Comparison of ENCODE assay signal across 14 cellular contexts in the genomic region with DNA sequence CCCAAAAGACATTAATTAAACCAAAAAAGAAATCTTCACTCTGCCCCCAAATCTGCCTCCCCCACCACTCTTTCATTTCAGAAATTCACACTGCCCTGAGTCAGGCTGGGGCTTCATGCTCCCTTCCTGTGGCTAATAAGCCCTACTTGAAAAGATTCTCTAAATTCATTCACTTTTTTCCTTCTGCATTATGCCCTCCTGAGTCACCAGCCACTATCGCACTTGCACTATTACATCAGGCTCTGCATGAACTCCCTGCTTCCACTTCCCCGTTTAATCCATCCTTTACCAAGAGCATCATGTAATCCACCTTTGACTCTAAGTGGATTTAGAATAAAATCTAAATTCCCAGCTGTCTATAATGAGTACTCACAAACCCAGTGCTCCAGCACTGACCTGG.
A peak's percentile ranks its signal among the peaks of the same experiment; 100 is the strongest.
DNase-seq lines count a peak whose midpoint lies in the region; ATAC-seq lines count a peak whose summit lies in the region.
"Had no signal": no experiment of that assay in that cellular context is flagged by ENCODE, and none has a peak within 500 bp of the region (broad histone marks: within the 10 kb centered on the region; RNA-seq: fewer than 3 reads in every experiment).

No MANE protein-coding gene starts in this region.

- H3K4me3 ChIP-seq in mesodermal cell (ENCODE audit: extremely low read depth, insufficient read depth, low read length, poor library complexity, severe bottlenecking): no peak overlapping the region
- H3K4me3 ChIP-seq: thoracic aorta had no signal

- peak; percentile 70 for DNase-seq in Daoy (ENCODE audit: low read depth)
- peak; percentile 12 to 20 for DNase-seq in Kasumi-1 (lab: John Stamatoyannopoulos, UW)
- DNase-seq in amniotic stem cell (lab: John Stamatoyannopoulos, UW): peak; percentile 40
- no peak for DNase-seq in NCI-H1092 (lab: John Stamatoyannopoulos, UW)
- no peak for DNase-seq in dermis blood vessel endothelial cell
- DNase-seq: activated CD8-positive, alpha-beta memory T cell treated with anti-CD3 and anti-CD28 coated beads, Interleukin-2, amount 50 U/mL, for 48 hours; aorta; DMS 273 treated with DMSO at 0.1 percent for 48 hours; KG1; T-helper 9 cell had no signal

- no peaks in the 10 kb centered on the region for H3K36me3 ChIP-seq in mesodermal cell (ENCODE audit: control insufficient read depth, insufficient read depth, low read length)
- H3K36me3 ChIP-seq: thoracic aorta had no signal

- peaks cover 9% of the 10 kb centered on the region for H3K9me3 ChIP-seq in mesodermal cell (ENCODE audit: control insufficient read depth, low read length)
- H3K9me3 ChIP-seq: thoracic aorta had no signal

- ATAC-seq in HG02970 (IDR thresholded peaks at IDR 0.05; ENCODE audit: low FRiP score, unreplicated experiment): no peak
- ATAC-seq in GM21360 (IDR thresholded peaks at IDR 0.05; ENCODE audit: unreplicated experiment): no peak

- 84 to 100% methylated on average over 2 of the region's 2 CpGs for WGBS in mesodermal cell (ENCODE audit: insufficient coverage in 2 of 2), 2 experiments

- H3K27ac ChIP-seq in mesodermal cell (ENCODE audit: low read depth, low read length, severe bottlenecking): peak overlapping the region; percentile 29
- H3K27ac ChIP-seq: thoracic aorta had no signal

- H3K4me1 ChIP-seq in mesodermal cell (ENCODE audit: control insufficient read depth, insufficient read depth, low read length, poor library complexity, severe bottlenecking): peaks cover 20% of the 10 kb centered on the region

Comparison
In these comparisons a context has a peak if more than half of its experiments do, and no peak if none do; other contexts are left out.
1. DNase-seq: peak in Daoy (single experiment), Kasumi-1 (2 of 2) and amniotic stem cell (single experiment); none in NCI-H1092 (single experiment) and dermis blood vessel endothelial cell (single experiment).